In the genomic region with DNA sequence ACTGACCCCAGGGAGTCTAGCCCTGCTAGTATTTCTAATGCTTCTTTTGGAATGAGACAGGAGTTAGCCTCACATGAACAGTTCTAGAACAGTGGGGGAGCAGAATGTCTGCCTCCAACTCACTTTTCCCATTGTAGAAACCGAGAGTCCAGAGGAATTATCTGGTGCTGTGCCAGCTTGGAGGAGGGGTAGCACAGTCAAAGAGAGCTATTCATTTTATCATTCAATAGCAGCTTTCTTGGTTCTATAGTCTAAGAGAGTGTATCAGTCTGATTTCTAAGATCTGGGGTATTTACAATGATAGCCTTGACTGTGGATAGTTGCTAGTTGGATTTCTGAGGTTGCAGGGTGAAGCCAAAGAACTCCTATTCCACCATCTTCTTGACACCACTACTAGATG, we compare ENCODE assay signal across 29 cellular contexts.
"Had no signal": no experiment of that assay in that cellular context is flagged by ENCODE, and none has a peak within 500 bp of the region (broad histone marks: within the 10 kb centered on the region; RNA-seq: fewer than 3 reads in every experiment).

No MANE protein-coding gene starts in this region.

- H3K9me3 ChIP-seq: lower lobe of right lung, pancreas, prostate gland, testis, thyroid gland, vagina had no signal

- H3K27ac ChIP-seq: left lung, lower lobe of right lung, pancreas, prostate gland, skin epidermis, stomach, testis, thyroid gland, transverse colon, upper lobe of left lung, vagina had no signal

- H3K4me1 ChIP-seq: left lung, lower lobe of right lung, pancreas, prostate gland, stomach, testis, thyroid gland, transverse colon, upper lobe of left lung, vagina had no signal

- H3K4me3 ChIP-seq: left lung, lower lobe of right lung, pancreas, prostate gland, skin epidermis, stomach, testis, thyroid gland, transverse colon, upper lobe of left lung, vagina had no signal

- H3K36me3 ChIP-seq: left lung, lower lobe of right lung, pancreas, prostate gland, stomach, thyroid gland, transverse colon, upper lobe of left lung, vagina had no signal

- DNase-seq: hypothalamus; immature natural killer cell; kidney; left colon; left lung; lower lobe of right lung; mesendoderm; naive B cell; natural killer cell; nephron progenitor cell; nucleus accumbens; pancreas; posterior cingulate gyrus; retina; right cardiac atrium; stimulated activated CD4-positive, alpha-beta T cell treated with anti-CD3 and anti-CD28 coated beads, Interleukin-12 subunit alpha, Interleukin-12 subunit beta, amount 100 ng/mL, for 4 hours; stimulated activated CD4-positive, alpha-beta T cell treated with anti-CD3 and anti-CD28 coated beads, Interleukin-15, amount 100 ng/mL, for 24 hours; stimulated activated CD4-positive, alpha-beta T cell treated with anti-CD3 and anti-CD28 coated beads, Interleukin-2, amount 100 ng/mL, for 24 hours; stimulated activated CD4-positive, alpha-beta T cell treated with anti-CD3 and anti-CD28 coated beads, Interleukin-4, amount 100 ng/mL, for 1 hour; stimulated activated naive B cell treated with anti-CD40 and anti-IgM and Interleukin-4, amounts not matched to agents 10 μg/mL and 1 μg/mL and 100 μg/mL, for 72 hours; stimulated activated naive CD8-positive, alpha-beta T cell treated with anti-CD3 and anti-CD28 coated beads, Interleukin-15, Interleukin-2, amounts not matched to agents 100 U/mL and 50 U/mL, for 24 hours; stomach; testis; thyroid gland; transverse colon; upper lobe of left lung had no signal

- H3K27me3 ChIP-seq: left lung, pancreas, stomach, testis, thyroid gland, transverse colon, upper lobe of left lung, vagina had no signal
